ENCODE assay signal across 9 cellular contexts in the genomic region with DNA sequence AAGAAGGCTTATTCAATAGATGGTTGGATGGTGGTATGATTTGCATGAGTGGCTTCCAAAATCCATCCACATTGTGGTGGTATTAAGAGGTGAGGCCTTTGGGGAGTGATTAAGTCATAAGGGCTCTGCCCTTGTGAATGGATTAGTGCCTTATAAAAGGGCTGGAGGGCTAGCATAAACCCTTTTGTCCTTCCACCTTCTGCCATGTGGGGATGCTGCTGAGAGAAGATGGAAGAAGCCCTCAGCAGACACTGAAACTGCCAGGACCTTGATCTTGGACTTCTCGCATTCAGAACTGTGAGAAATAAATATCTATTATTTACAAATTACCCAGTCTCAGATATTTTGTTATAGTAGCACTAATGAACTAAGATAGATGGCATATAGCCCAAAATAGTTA. TPM values are rescaled to one million over a fixed set of nuclear protein-coding genes. Genes with fewer than 3 reads are reported as not detected.
A peak's percentile ranks its signal among the peaks of the same experiment; 100 is the strongest.
DNase-seq lines count a peak whose midpoint lies in the region; ATAC-seq and TF ChIP-seq lines count a peak whose summit lies in the region.
"Had no signal": no experiment of that assay in that cellular context is flagged by ENCODE, and none has a peak within 500 bp of the region (broad histone marks: within the 10 kb centered on the region; RNA-seq: fewer than 3 reads in every experiment).

No MANE protein-coding gene starts in this region.

- H3K4me3 Mint-ChIP-seq in chondrocyte (ENCODE audit: unreplicated experiment) = no peak overlapping the region
- H3K4me3 Mint-ChIP-seq in progenitor cell of endocrine pancreas (ENCODE audit: low read depth) = no peak overlapping the region
- H3K4me3 Mint-ChIP-seq in activated T-cell treated with anti-CD3 and anti-CD28 coated beads, Interleukin-2, amount 50 U/mL, for 24 hours = no peak overlapping the region

- ATAC-seq in stimulated activated naive CD8-positive, alpha-beta T cell treated with anti-CD3 and anti-CD28 coated beads, Interleukin-15, Interleukin-2, amounts not matched to agents 100 U/mL and 50 U/mL, for 24 hours = no peak
- no peak for ATAC-seq in HG02798 (IDR thresholded peaks at IDR 0.05; ENCODE audit: poor library complexity, unreplicated experiment)

- H3K4me1 Mint-ChIP-seq in chondrocyte (ENCODE audit: low read depth) (no peaks in the 10 kb centered on the region), progenitor cell of endocrine pancreas (ENCODE audit: low read depth) (peaks cover 7% of the 10 kb centered on the region)
- H3K4me1 Mint-ChIP-seq in activated T-cell treated with anti-CD3 and anti-CD28 coated beads, Interleukin-2, amount 50 U/mL, for 24 hours (ENCODE audit: low read depth) = peaks cover 11% of the 10 kb centered on the region

- H3K36me3 Mint-ChIP-seq in chondrocyte (ENCODE audit: low read depth) (no peaks in the 10 kb centered on the region), progenitor cell of endocrine pancreas (ENCODE audit: insufficient read depth) (no peaks in the 10 kb centered on the region)
- H3K36me3 Mint-ChIP-seq in activated T-cell treated with anti-CD3 and anti-CD28 coated beads, Interleukin-2, amount 50 U/mL, for 24 hours (ENCODE audit: low read depth) = no peaks in the 10 kb centered on the region

- no peaks in the 10 kb centered on the region for H3K9me3 Mint-ChIP-seq in chondrocyte (ENCODE audit: low read depth)
- no peaks in the 10 kb centered on the region for H3K9me3 Mint-ChIP-seq in progenitor cell of endocrine pancreas (ENCODE audit: low read depth)
- no peaks in the 10 kb centered on the region for H3K9me3 Mint-ChIP-seq in activated T-cell treated with anti-CD3 and anti-CD28 coated beads, Interleukin-2, amount 50 U/mL, for 24 hours

- DNase-seq in NCI-H526 (lab: John Stamatoyannopoulos, UW) = peak; percentile 14 to 33
- no peak for DNase-seq in NCI-H526 treated with DMSO at 0.1 percent for 48 hours (lab: John Stamatoyannopoulos, UW)
- DNase-seq in NCI-H82 (lab: John Stamatoyannopoulos, UW) = peak; percentile 92
- no peak for DNase-seq in chondrocyte (ENCODE audit: low spot score)
- DNase-seq in progenitor cell of endocrine pancreas (ENCODE audit: low spot score, unreplicated experiment) = no peak
- no peak for DNase-seq in stimulated activated naive CD8-positive, alpha-beta T cell treated with anti-CD3 and anti-CD28 coated beads, Interleukin-15, Interleukin-2, amounts not matched to agents 100 U/mL and 50 U/mL, for 24 hours
- no peak for DNase-seq in activated T-cell treated with anti-CD3 and anti-CD28 coated beads, Interleukin-2, amount 50 U/mL, for 24 hours
- DNase-seq: activated effector memory CD4-positive, alpha-beta T cell treated with anti-CD3 and anti-CD28 coated beads, Interleukin-2, amount 50 U/mL, for 16 hours had no signal

- peak; percentile 47 for TF ChIP-seq CTCF in chondrocyte (IDR thresholded peaks at IDR 0.05)
- TF ChIP-seq CTCF in progenitor cell of endocrine pancreas (IDR thresholded peaks at IDR 0.05; ENCODE audit: unreplicated experiment) = peak; percentile 11

- H3K27ac Mint-ChIP-seq in chondrocyte (ENCODE audit: unreplicated experiment) = no peak overlapping the region
- H3K27ac Mint-ChIP-seq in progenitor cell of endocrine pancreas = no peak overlapping the region
- no peak overlapping the region for H3K27ac Mint-ChIP-seq in activated T-cell treated with anti-CD3 and anti-CD28 coated beads, Interleukin-2, amount 50 U/mL, for 24 hours

- H3K27me3 Mint-ChIP-seq in chondrocyte (ENCODE audit: low read depth) (peaks cover 1% of the 10 kb centered on the region), progenitor cell of endocrine pancreas (peaks cover 14% of the 10 kb centered on the region)
- H3K27me3 Mint-ChIP-seq in activated T-cell treated with anti-CD3 and anti-CD28 coated beads, Interleukin-2, amount 50 U/mL, for 24 hours = no peaks in the 10 kb centered on the region

RNA-seq across cellular contexts. Expression of gene SRPK1, which starts 27.8 kb away (rescaled TPM):
- total RNA-seq in chondrocyte = 31.2 to 33.0 TPM (median 32.0 TPM) in 3 replicates
- 74.3 and 96.2 TPM in 2 replicates for total RNA-seq in progenitor cell of endocrine pancreas

Comparison
In these comparisons a context has a peak if more than half of its experiments do, and no peak if none do; other contexts are left out.
1. DNase-seq: peak in NCI-H526 (2 of 2) and NCI-H82 (single experiment); none in NCI-H526 treated with DMSO at 0.1 percent for 48 hours (single experiment), chondrocyte (single experiment), progenitor cell of endocrine pancreas (single experiment), stimulated activated naive CD8-positive, alpha-beta T cell treated with anti-CD3 and anti-CD28 coated beads, Interleukin-15, Interleukin-2, amounts not matched to agents 100 U/mL and 50 U/mL, for 24 hours (single experiment) and activated T-cell treated with anti-CD3 and anti-CD28 coated beads, Interleukin-2, amount 50 U/mL, for 24 hours (single experiment).